ENCODE assay signal across 9 cellular contexts in the genomic region with DNA sequence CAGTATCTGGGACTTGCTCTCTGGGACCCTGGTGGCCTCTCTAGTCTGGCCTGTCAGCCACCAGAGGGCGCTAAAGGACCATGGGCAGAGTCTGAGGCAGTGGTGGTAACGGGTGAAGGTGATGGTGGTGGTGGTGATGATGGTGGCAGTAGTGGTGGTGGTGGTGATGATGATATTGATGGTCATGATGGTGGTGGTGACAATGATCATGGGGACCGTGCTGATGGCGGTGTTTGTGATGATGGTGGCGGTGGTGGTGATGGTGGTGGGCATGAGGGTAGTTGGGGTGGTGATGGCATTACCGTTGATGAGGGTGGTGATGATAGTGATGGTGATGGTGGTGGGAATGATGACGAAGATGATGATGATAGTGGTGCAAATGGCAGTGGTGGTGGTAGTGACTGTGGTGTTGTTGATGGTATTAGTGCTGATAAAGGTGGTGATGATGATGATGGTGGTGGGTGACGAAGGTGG. TPM values are rescaled to one million over a fixed set of nuclear protein-coding genes. Genes with fewer than 3 reads are reported as not detected.
DNase-seq lines count a peak whose midpoint lies in the region; FAIRE-seq and TF ChIP-seq lines count a peak whose summit lies in the region.
"Had no signal": no experiment of that assay in that cellular context is flagged by ENCODE, and none has a peak within 500 bp of the region (broad histone marks: within the 10 kb centered on the region; RNA-seq: fewer than 3 reads in every experiment).

No MANE protein-coding gene starts in this region.

- no peak for FAIRE-seq in H1 (lab: Jason Lieb, UNC)

- H4K8ac ChIP-seq in H1 (ENCODE audit: extremely low read depth, insufficient read depth, low read length), result no peak overlapping the region

- peak overlapping the region; percentile 69 for H3K4ac ChIP-seq in H1 (replicated peaks; ENCODE audit: insufficient read length, low read depth, low read length)

- H2AK5ac ChIP-seq in H1 (ENCODE audit: low read depth, low read length), result 0 out of 2 replicates have a peak overlapping the region, but pooled peaks have one; percentile 86

- no peaks in the 10 kb centered on the region; a peak in 1 of 4 replicates for H3K9me3 ChIP-seq in H1 (ENCODE audit: insufficient read depth in 2 of 2, low read depth in 1 of 2, low read length in 1 of 2)
- H3K9me3 ChIP-seq: BLaER1 had no signal

- H2BK12ac ChIP-seq in H1 (ENCODE audit: low read depth, low read length), result no peak overlapping the region

- no peak overlapping the region for H2AFZ ChIP-seq in H1 (ENCODE audit: low read length)

- no peaks in the 10 kb centered on the region for H3K79me2 ChIP-seq in H1 (ENCODE audit: control insufficient read depth in 1 of 2, insufficient read depth in 2 of 2, low read length in 2 of 2)

- no peak overlapping the region; the same call in 1 of the 2 replicates for H2BK20ac ChIP-seq in H1 (ENCODE audit: low read length)

- H4K91ac ChIP-seq in H1 (replicated peaks; ENCODE audit: insufficient read length, low read length), result no peak overlapping the region

- no peaks in the 10 kb centered on the region for H3K79me1 ChIP-seq in H1 (ENCODE audit: low read depth, low read length)

- H4K5ac ChIP-seq in H1 (ENCODE audit: insufficient read length, low read depth, low read length), result no peak overlapping the region

- no peak overlapping the region for H2BK15ac ChIP-seq in H1 (ENCODE audit: low read length)

- no peaks in the 10 kb centered on the region for H3K4me1 ChIP-seq in H1 (replicated peaks in 1 of 4; ENCODE audit: control insufficient read depth in 3 of 4, insufficient read depth in 4 of 4, low read length in 3 of 4)

- POLR2A ChIA-PET in H1 (lab: Charles Lee; ENCODE audit: partially characterized antibody), result interaction anchor here (1.1 kb wide), 1 partner anchor 464 kb away, joined by 3 read pairs; no protein-coding TSS in a partner anchor

- CTCF ChIA-PET in H1 (lab: Charles Lee; ENCODE audit: partially characterized antibody), result interaction anchor here (0.7 to 11.5 kb wide), 18 partner anchors 9 to 461 kb away, joined by 3 to 359 read pairs (median 4); a partner anchor contains a TSS

- H3K36me3 ChIP-seq in H1 (ENCODE audit: control insufficient read depth in 2 of 4, insufficient read depth in 4 of 4, low read length in 3 of 4), result no peaks in the 10 kb centered on the region
- H3K36me3 ChIP-seq: BLaER1 had no signal

- no peak overlapping the region for H3K14ac ChIP-seq in H1 (ENCODE audit: insufficient read length)

- no peak overlapping the region for H2BK120ac ChIP-seq in H1 (replicated peaks; ENCODE audit: low read depth, low read length)

- no peak overlapping the region for H2BK5ac ChIP-seq in H1 (ENCODE audit: low read depth, low read length)

- H3K56ac ChIP-seq in H1 (replicated peaks; ENCODE audit: insufficient read length, low read depth, low read length), result peak overlapping the region; percentile 89

- 61% methylated on average over 8 of the region's 8 CpGs; no CpG with 5 or more reads in 1 of the 2 experiments for WGBS in H1 (ENCODE audit: extremely low coverage in 1 of 2, insufficient coverage in 1 of 2, insufficient read length in 1 of 2, insufficient replicate concordance in 2 of 2, low coverage in 1 of 2, low lambda C conversion rate in 2 of 2, missing lambda C conversion rate in 1 of 2), 2 experiments

- TF ChIP-seq EP300 in H1 (IDR thresholded peaks at IDR 0.05; ENCODE audit: borderline replicate concordance in 1 of 2, low read depth in 2 of 2, low read length in 2 of 2), result no peak

- no peak overlapping the region for H3K18ac ChIP-seq in H1 (ENCODE audit: extremely low read depth, low read length)

- no peak overlapping the region for H3K4me3 ChIP-seq in H1 (ENCODE audit: extremely low read depth in 1 of 4, insufficient read depth in 2 of 4, low read depth in 3 of 4, low read length in 4 of 4)
- H3K4me3 ChIP-seq: BLaER1 had no signal

- no peak overlapping the region for H3K9ac ChIP-seq in H1 (replicated peaks in 1 of 4; ENCODE audit: extremely low read depth in 1 of 4, low read depth in 3 of 4, low read length in 3 of 4)
- H3K9ac ChIP-seq: BLaER1 had no signal

- TF ChIP-seq RAD21 in H1 (IDR thresholded peaks at IDR 0.05 in 1 of 2, conservative IDR thresholded peaks at IDR 0.05 in 1 of 2; ENCODE audit: low read depth in 2 of 2, low read length in 2 of 2), result peak; percentile 99

- peaks cover 0 to 10% (median 0%) of the 10 kb centered on the region in 4 experiments; a peak in 1 of 7 replicates for H3K27me3 ChIP-seq in H1 (replicated peaks in 1 of 4; ENCODE audit: control insufficient read depth in 3 of 4, extremely low read depth in 1 of 4, insufficient read depth in 3 of 4, low read length in 3 of 4)

- H3K4me2 ChIP-seq in H1 (ENCODE audit: insufficient read depth in 1 of 2, low read depth in 2 of 2, low read length in 2 of 2), result no peak overlapping the region
- H3K4me2 ChIP-seq: BLaER1 had no signal

- TF ChIP-seq POLR2A in H1 (IDR thresholded peaks at IDR 0.05; ENCODE audit: control extremely low read depth in 1 of 2, low read depth in 2 of 2, low read length in 2 of 2), result no peak

- H3K27ac ChIP-seq in H1 (ENCODE audit: low read depth, low read length), result no peak overlapping the region
- H3K27ac ChIP-seq: BLaER1 had no signal

- TF ChIP-seq CTCF in H1 (IDR thresholded peaks at IDR 0.05; ENCODE audit: control extremely low read depth in 1 of 3, insufficient read depth in 1 of 3, low read depth in 1 of 3, low read length in 3 of 3), result peak in 2 of 3 experiments; percentile 94 to 97; a peak in 3 of 4 replicates

- H4K20me1 ChIP-seq in H1 (replicated peaks in 1 of 2; ENCODE audit: control insufficient read depth in 1 of 2, insufficient read depth in 2 of 2, low read length in 2 of 2), result peaks cover 0 to 20% of the 10 kb centered on the region in 2 experiments
- H4K20me1 ChIP-seq: BLaER1 had no signal

- peaks cover 19% of the 10 kb centered on the region; the same call in 1 of the 2 replicates for H3K23me2 ChIP-seq in H1 (ENCODE audit: low read depth, low read length)

- H3K23ac ChIP-seq in H1 (ENCODE audit: insufficient read length), result no peak overlapping the region

- DNase-seq in NCI-H2081 (lab: John Stamatoyannopoulos, UW) (peak; percentile 27 to 39), NCI-H2081 treated with DMSO at 0.1 percent for 48 hours (lab: John Stamatoyannopoulos, UW) (no peak), NCI-H2196 (lab: John Stamatoyannopoulos, UW; ENCODE audit: unreplicated experiment) (peak; percentile 82), H1 (ENCODE audit: low read depth in 1 of 2, low spot score in 2 of 2) (peak in 1 of 2 experiments; percentile 93), mucosa of gallbladder (ENCODE audit: low spot score) (peak; percentile 83), NCI-H2227 (lab: John Stamatoyannopoulos, UW; ENCODE audit: unreplicated experiment) (no peak)
- DNase-seq in activated CD8-positive, alpha-beta memory T cell treated with anti-CD3 and anti-CD28 coated beads for 1 hour (ENCODE audit: extremely low read depth in 1 of 2, low read depth in 1 of 2), result peak; percentile 74 to 85
- peak; percentile 61 to 77 for DNase-seq in stimulated activated CD8-positive, alpha-beta memory T cell treated with anti-CD3 and anti-CD28 coated beads, Interleukin-7, amount 100 ng/mL, for 4 hours (ENCODE audit: low read depth in 2 of 2)

TF ChIP-seq in H1, 55 proteins besides CTCF, POLR2A, EP300 and RAD21 (continues in another document):
- no peak for TF ChIP-seq BRCA1 (IDR thresholded peaks at IDR 0.05; ENCODE audit: low read depth, low read length)

RNA-seq across cellular contexts. Expression of a gene that starts 16.0 kb away (rescaled TPM):
- 0.11 TPM in 1 of 2 replicates, not detected in the other for total RNA-seq in H1 (2021; fragmentation: NEBNext Ultra II Directional; extraction: Animal tissue kit (Norgen Biotek cat#: 25700))
- 0.02 and 0.05 TPM in 2 replicates for polyA plus RNA-seq in H1 (2011; rRNA removed)
- 0.04 TPM for polyA plus RNA-seq in H1 (2011; cell fraction: cytosol; rRNA removed)
- 0.24 TPM for polyA plus RNA-seq in H1 (2011; cell fraction: nucleus; rRNA removed)
- 0.04 TPM in 1 of 4 replicates, not detected in the others for polyA plus RNA-seq in H1 (2012, experiment 1 of 2)
- not detected for polyA plus RNA-seq in H1 (2012, experiment 2 of 2)
- polyA plus RNA-seq in H1 (2013, experiment 1 of 2), result 0.02 TPM
- polyA plus RNA-seq in H1 (2013, experiment 2 of 2), result 0.02 TPM
- polyA minus RNA-seq in H1 (2011; rRNA and poly(A)+ RNA removed), result not detected in 2 replicates
- not detected for polyA minus RNA-seq in H1 (2011; cell fraction: cytosol; rRNA and poly(A)+ RNA removed)
- polyA minus RNA-seq in H1 (2011; cell fraction: nucleus; rRNA and poly(A)+ RNA removed), result not detected
- total RNA-seq in mucosa of gallbladder, result 4.4 TPM

RNA-seq across cellular contexts. Expression of a gene that starts 16.4 kb away (rescaled TPM):
- total RNA-seq in H1 (2021; fragmentation: NEBNext Ultra II Directional; extraction: Animal tissue kit (Norgen Biotek cat#: 25700)), result 2.0 and 2.4 TPM in 2 replicates
- polyA plus RNA-seq in H1 (2011; rRNA removed), result 1.9 and 2.4 TPM in 2 replicates
- polyA plus RNA-seq in H1 (2011; cell fraction: cytosol; rRNA removed), result 1.4 TPM
- polyA plus RNA-seq in H1 (2011; cell fraction: nucleus; rRNA removed), result 2.3 TPM
- 1.4 to 2.5 TPM (median 2.0 TPM) in 4 replicates for polyA plus RNA-seq in H1 (2012, experiment 1 of 2)
- polyA plus RNA-seq in H1 (2012, experiment 2 of 2), result 2.2 TPM
- polyA plus RNA-seq in H1 (2013, experiment 1 of 2), result 2.0 TPM
- 2.0 TPM for polyA plus RNA-seq in H1 (2013, experiment 2 of 2)
- polyA minus RNA-seq in H1 (2011; rRNA and poly(A)+ RNA removed), result 1.3 and 2.8 TPM in 2 replicates
- polyA minus RNA-seq in H1 (2011; cell fraction: cytosol; rRNA and poly(A)+ RNA removed), result 1.8 TPM
- 6.1 TPM for polyA minus RNA-seq in H1 (2011; cell fraction: nucleus; rRNA and poly(A)+ RNA removed)
- 96.4 TPM for total RNA-seq in mucosa of gallbladder

RNA-seq across cellular contexts. Expression of a gene that starts 27.8 kb away (rescaled TPM):
- 39.3 and 44.3 TPM in 2 replicates for total RNA-seq in H1 (2021; fragmentation: NEBNext Ultra II Directional; extraction: Animal tissue kit (Norgen Biotek cat#: 25700))
- 34.0 and 49.6 TPM in 2 replicates for polyA plus RNA-seq in H1 (2011; rRNA removed)
- polyA plus RNA-seq in H1 (2011; cell fraction: cytosol; rRNA removed), result 36.2 TPM
- polyA plus RNA-seq in H1 (2011; cell fraction: nucleus; rRNA removed), result 40.4 TPM
- polyA plus RNA-seq in H1 (2012, experiment 1 of 2), result 25.9 to 42.8 TPM (median 40.6 TPM) in 4 replicates
- 24.6 TPM for polyA plus RNA-seq in H1 (2012, experiment 2 of 2)
- 53.6 TPM for polyA plus RNA-seq in H1 (2013, experiment 1 of 2)
- polyA plus RNA-seq in H1 (2013, experiment 2 of 2), result 49.6 TPM
- 16.0 and 16.2 TPM in 2 replicates for polyA minus RNA-seq in H1 (2011; rRNA and poly(A)+ RNA removed)
- polyA minus RNA-seq in H1 (2011; cell fraction: cytosol; rRNA and poly(A)+ RNA removed), result 19.6 TPM
- polyA minus RNA-seq in H1 (2011; cell fraction: nucleus; rRNA and poly(A)+ RNA removed), result 38.7 TPM
- 50.5 TPM for total RNA-seq in mucosa of gallbladder

RNA-seq across cellular contexts. Expression of a gene that starts 51.2 kb away (rescaled TPM):
- total RNA-seq in H1 (2021; fragmentation: NEBNext Ultra II Directional; extraction: Animal tissue kit (Norgen Biotek cat#: 25700)), result 238 and 240 TPM in 2 replicates
- 309 and 386 TPM in 2 replicates for polyA plus RNA-seq in H1 (2011; rRNA removed)
- 189 TPM for polyA plus RNA-seq in H1 (2011; cell fraction: cytosol; rRNA removed)
- 205 TPM for polyA plus RNA-seq in H1 (2011; cell fraction: nucleus; rRNA removed)
- 237 to 356 TPM (median 324 TPM) in 4 replicates for polyA plus RNA-seq in H1 (2012, experiment 1 of 2)
- polyA plus RNA-seq in H1 (2012, experiment 2 of 2), result 408 TPM
- polyA plus RNA-seq in H1 (2013, experiment 1 of 2), result 299 TPM
- 331 TPM for polyA plus RNA-seq in H1 (2013, experiment 2 of 2)
- polyA minus RNA-seq in H1 (2011; rRNA and poly(A)+ RNA removed), result 242 and 320 TPM in 2 replicates
- polyA minus RNA-seq in H1 (2011; cell fraction: cytosol; rRNA and poly(A)+ RNA removed), result 169 TPM
- 74.6 TPM for polyA minus RNA-seq in H1 (2011; cell fraction: nucleus; rRNA and poly(A)+ RNA removed)
- total RNA-seq in mucosa of gallbladder, result 746 TPM

Comparison
In these comparisons a context has a peak if more than half of its experiments do, and no peak if none do; other contexts are left out.
1. DNase-seq: peak in NCI-H2081 (2 of 2), NCI-H2196 (single experiment), activated CD8-positive, alpha-beta memory T cell treated with anti-CD3 and anti-CD28 coated beads for 1 hour (2 of 2), mucosa of gallbladder (single experiment) and stimulated activated CD8-positive, alpha-beta memory T cell treated with anti-CD3 and anti-CD28 coated beads, Interleukin-7, amount 100 ng/mL, for 4 hours (2 of 2); none in NCI-H2081 treated with DMSO at 0.1 percent for 48 hours (single experiment) and NCI-H2227 (single experiment).
2. RNA of a gene that starts 16.4 kb away (total RNA-seq): 96.4 TPM in mucosa of gallbladder (single experiment); 2.0 to 2.4 TPM in H1; every median in the first group is over 10 times any median in the second.